ENCODE assay signal across 2 cellular contexts in genomic region chr7:79452032-79452494, GRCh38.
A peak's percentile ranks its signal among the peaks of the same experiment; 100 is the strongest.
TF ChIP-seq lines count a peak whose summit lies in the region.

No MANE protein-coding gene starts in this region.

TF ChIP-seq in A549, 52 proteins besides CTCF, POLR2A, EP300 and RAD21 (continued from another document):
- TF ChIP-seq MAFK (IDR thresholded peaks at IDR 0.05; ENCODE audit: partially characterized antibody) (no peak), HES2 (IDR thresholded peaks at IDR 0.05) (no peak), NFE2L2 (conservative IDR thresholded peaks at IDR 0.05; ENCODE audit: low read length) (no peak), NR3C1 (IDR thresholded peaks at IDR 0.05) (no peak), ZNF302 (CRISPR knock-in tag; IDR thresholded peaks at IDR 0.05) (no peak), CBX2 (IDR thresholded peaks at IDR 0.05; ENCODE audit: borderline replicate concordance, low read depth) (no peak), RNF2 (IDR thresholded peaks at IDR 0.05; ENCODE audit: borderline replicate concordance, low read depth) (no peak), HDAC2 (IDR thresholded peaks at IDR 0.05) (no peak), ESRRA (IDR thresholded peaks at IDR 0.05; ENCODE audit: borderline replicate concordance, low read length) (no peak), FOSB (CRISPR knock-in tag; IDR thresholded peaks at IDR 0.05) (no peak), CHD4 (IDR thresholded peaks at IDR 0.05; ENCODE audit: borderline replicate concordance) (no peak), ZSCAN20 (CRISPR knock-in tag; IDR thresholded peaks at IDR 0.05) (no peak), RFX5 (IDR thresholded peaks at IDR 0.05) (no peak), BHLHE40 (IDR thresholded peaks at IDR 0.05; ENCODE audit: low read depth, low read length) (peak; percentile 65; the same call in 1 of the 2 replicates), MAX (IDR thresholded peaks at IDR 0.05) (peak; percentile 86), USF2 (IDR thresholded peaks at IDR 0.05) (peak; percentile 97), ELK1 (IDR thresholded peaks at IDR 0.05; ENCODE audit: low read depth, low read length) (no peak), MYC (IDR thresholded peaks at IDR 0.05; ENCODE audit: borderline replicate concordance, low read length) (no peak), BCL3 (IDR thresholded peaks at IDR 0.05) (no peak), HOXB13 (CRISPR knock-in tag; IDR thresholded peaks at IDR 0.05; ENCODE audit: low read depth) (no peak), PBX3 (IDR thresholded peaks at IDR 0.05) (no peak; the same call in 1 of the 2 replicates), KDM1A (IDR thresholded peaks at IDR 0.05; ENCODE audit: low read depth) (no peak), CHD2 (IDR thresholded peaks at IDR 0.05; ENCODE audit: low read length, partially characterized antibody) (no peak), ZC3H11A (IDR thresholded peaks at IDR 0.05) (no peak), PHF8 (IDR thresholded peaks at IDR 0.05; ENCODE audit: borderline replicate concordance, low read depth) (no peak), JUN (IDR thresholded peaks at IDR 0.05) (peak in 1 of 2 experiments; percentile 63; a peak in 2 of 5 replicates), E2F6 (IDR thresholded peaks at IDR 0.05; ENCODE audit: borderline replicate concordance, low read depth) (peak; percentile 54; the same call in 1 of the 2 replicates), CBX8 (IDR thresholded peaks at IDR 0.05) (no peak), JUNB (IDR thresholded peaks at IDR 0.05) (no peak), EHMT2 (IDR thresholded peaks at IDR 0.05; ENCODE audit: low read depth) (no peak), ZFP36 (IDR thresholded peaks at IDR 0.05; ENCODE audit: borderline replicate concordance, partially characterized antibody) (no peak)

TF ChIP-seq in SK-N-SH, 30 proteins besides CTCF, POLR2A, EP300 and RAD21 (continued from another document):
- TF ChIP-seq MAX (IDR thresholded peaks at IDR 0.05; ENCODE audit: low read depth): peak; percentile 85
- TF ChIP-seq TEAD4 (IDR thresholded peaks at IDR 0.05; ENCODE audit: borderline replicate concordance, insufficient read depth): no peak
- peak; percentile 46; the same call in 1 of the 2 replicates for TF ChIP-seq JUND (IDR thresholded peaks at IDR 0.05)
- 0 out of 2 replicates have a peak, but pooled peaks have one; percentile 9 for TF ChIP-seq NFIC (IDR thresholded peaks at IDR 0.05; ENCODE audit: borderline replicate concordance)
- TF ChIP-seq USF1 (IDR thresholded peaks at IDR 0.05; ENCODE audit: borderline replicate concordance, low read depth): peak; percentile 98
- TF ChIP-seq RCOR1 (IDR thresholded peaks at IDR 0.05; ENCODE audit: low read length): no peak; the same call in 1 of the 2 replicates
- peak; percentile 66; the same call in 1 of the 2 replicates for TF ChIP-seq TAF1 (IDR thresholded peaks at IDR 0.05; ENCODE audit: borderline replicate concordance, low read depth, low read length)
- no peak for TF ChIP-seq EZH2phosphoT487 (IDR thresholded peaks at IDR 0.05; ENCODE audit: borderline replicate concordance, low read depth)
- no peak for TF ChIP-seq GATA2 (CRISPR knock-in tag; IDR thresholded peaks at IDR 0.05)
- TF ChIP-seq GABPA (IDR thresholded peaks at IDR 0.05; ENCODE audit: low read depth): 0 out of 2 replicates have a peak, but pooled peaks have one; percentile 31
- TF ChIP-seq FOSL2 (IDR thresholded peaks at IDR 0.05; ENCODE audit: borderline replicate concordance, low read depth): peak; percentile 38; the same call in 1 of the 2 replicates
- no peak for TF ChIP-seq FOXM1 (IDR thresholded peaks at IDR 0.05; ENCODE audit: low read depth)
- TF ChIP-seq REST (IDR thresholded peaks at IDR 0.05; ENCODE audit: low read depth, low read length): no peak; the same call in 1 of the 2 replicates
- peak; percentile 95 for TF ChIP-seq USF2 (IDR thresholded peaks at IDR 0.05; ENCODE audit: borderline replicate concordance, low read depth, low read length)
- TF ChIP-seq ZBTB33 (IDR thresholded peaks at IDR 0.05; ENCODE audit: borderline replicate concordance, low read depth): no peak
- 0 out of 2 replicates have a peak, but pooled peaks have one; percentile 8 for TF ChIP-seq RFX5 (IDR thresholded peaks at IDR 0.05; ENCODE audit: low read length)
- TF ChIP-seq FOXJ3 (CRISPR knock-in tag; IDR thresholded peaks at IDR 0.05): 0 out of 2 replicates have a peak, but pooled peaks have one; percentile 44
- peak; percentile 62; the same call in 1 of the 2 replicates for TF ChIP-seq PBX3 (IDR thresholded peaks at IDR 0.05)
- TF ChIP-seq MEF2A (IDR thresholded peaks at IDR 0.05; ENCODE audit: borderline replicate concordance, low read depth): no peak
- TF ChIP-seq TCF12 (IDR thresholded peaks at IDR 0.05): no peak
- TF ChIP-seq MXI1 (IDR thresholded peaks at IDR 0.05; ENCODE audit: low read depth, low read length): peak; percentile 86
- TF ChIP-seq SMC3 (IDR thresholded peaks at IDR 0.05; ENCODE audit: low read depth, low read length): peak; percentile 17; the same call in 1 of the 2 replicates
- peak; percentile 91 for TF ChIP-seq CHD2 (IDR thresholded peaks at IDR 0.05; ENCODE audit: low read length, partially characterized antibody)
- peak; percentile 10; the same call in 1 of the 2 replicates for TF ChIP-seq RXRA (IDR thresholded peaks at IDR 0.05; ENCODE audit: borderline replicate concordance, low read depth)
- TF ChIP-seq POLR2AphosphoS5 (IDR thresholded peaks at IDR 0.05; ENCODE audit: low read depth, low read length): peak; percentile 87
- no peak for TF ChIP-seq YY1 (IDR thresholded peaks at IDR 0.05; ENCODE audit: low read depth)
- peak; percentile 65; the same call in 1 of the 2 replicates for TF ChIP-seq ELF1 (IDR thresholded peaks at IDR 0.05)
- no peak for TF ChIP-seq IRF3 (IDR thresholded peaks at IDR 0.05; ENCODE audit: low read depth, low read length)
